In genomic region chr17:63025637-63026036, GRCh38 we compare ENCODE assay signal across 3 cellular contexts. TPM values are rescaled to one million over a fixed set of nuclear protein-coding genes. Genes with fewer than 3 reads are reported as not detected.
DNase-seq lines count a peak whose midpoint lies in the region; ATAC-seq and TF ChIP-seq lines count a peak whose summit lies in the region.
"Not testable (repeated sequence)": the region's sequence is repeated elsewhere in the genome, so short reads cannot be mapped to it uniquely, and the experiment has no call there.

No MANE protein-coding gene starts in this region.

- not testable (repeated sequence) for H3K27ac Mint-ChIP-seq in WTC11
- H3K27ac Mint-ChIP-seq in MCF 10A (ENCODE audit: low read depth, unreplicated experiment) = peak overlapping the region; percentile 14

- ATAC-seq in IMR-90 (ENCODE audit: low read depth); WTC11: not testable (repeated sequence)

- H3K4me2 ChIP-seq in IMR-90 (ENCODE audit: low read depth, low read length) = not testable (repeated sequence)

- not testable (repeated sequence) for DNase-seq in IMR-90; WTC11 (ENCODE audit: low spot score); MCF 10A (ENCODE audit: unreplicated experiment)

- H3K4me3 Mint-ChIP-seq in WTC11; MCF 10A (ENCODE audit: unreplicated experiment): not testable (repeated sequence)

- H3K4me3 ChIP-seq in IMR-90 (ENCODE audit: insufficient read depth, low read depth, low read length) = not testable (repeated sequence)

- H3K27me3 ChIP-seq in IMR-90 (ENCODE audit: control insufficient read depth, insufficient read depth, low read length) = not testable (repeated sequence)

- not testable (repeated sequence) for H3K4ac ChIP-seq in IMR-90 (ENCODE audit: low read depth, low read length)

- not testable (repeated sequence) for TF ChIP-seq RAD21 in IMR-90 (IDR thresholded peaks at IDR 0.05; ENCODE audit: low read length)

- H3K9me1 ChIP-seq in IMR-90 (ENCODE audit: insufficient read depth, low read length) = peaks cover 10% of the 10 kb centered on the region

- not testable (repeated sequence) for H3K18ac ChIP-seq in IMR-90 (ENCODE audit: low read depth, low read length)

- H2BK120ac ChIP-seq in IMR-90 (ENCODE audit: low read depth, low read length) = not testable (repeated sequence)

- peak overlapping the region; percentile 70; the same call in 1 of the 2 replicates for H3K23ac ChIP-seq in IMR-90 (ENCODE audit: low read depth, low read length)

- peaks cover 16% of the 10 kb centered on the region for H3K36me3 Mint-ChIP-seq in WTC11
- not testable (repeated sequence) for H3K36me3 Mint-ChIP-seq in MCF 10A (ENCODE audit: insufficient read depth, unreplicated experiment)

- not testable (repeated sequence) for H2BK20ac ChIP-seq in IMR-90 (ENCODE audit: low read depth, low read length)

- not testable (repeated sequence) for H2AFZ ChIP-seq in IMR-90 (replicated peaks; ENCODE audit: low read length, poor library complexity)

- H3K14ac ChIP-seq in IMR-90 (replicated peaks; ENCODE audit: low read depth, low read length) = not testable (repeated sequence)

- H3K56ac ChIP-seq in IMR-90 (ENCODE audit: extremely low read depth, insufficient read depth, low read length) = not testable (repeated sequence)

- H2AK5ac ChIP-seq in IMR-90 (ENCODE audit: low read depth, low read length) = not testable (repeated sequence)

- not testable (repeated sequence) for H2AK9ac ChIP-seq in IMR-90 (replicated peaks; ENCODE audit: low read depth, low read length, poor library complexity)

- not testable (repeated sequence) for TF ChIP-seq CTCF in IMR-90 (conservative IDR thresholded peaks at IDR 0.05; ENCODE audit: low read depth, low read length); WTC11 (IDR thresholded peaks at IDR 0.05); MCF 10A (IDR thresholded peaks at IDR 0.05; ENCODE audit: unreplicated experiment)

- peaks cover 23% of the 10 kb centered on the region for H3K9me3 Mint-ChIP-seq in WTC11
- H3K9me3 Mint-ChIP-seq in MCF 10A (ENCODE audit: unreplicated experiment) = not testable (repeated sequence)

- H2BK15ac ChIP-seq in IMR-90 (ENCODE audit: low read depth, low read length) = not testable (repeated sequence)

- not testable (repeated sequence) for TF ChIP-seq POLR2A in IMR-90 (IDR thresholded peaks at IDR 0.05; ENCODE audit: low read depth, low read length)

- peaks cover 31 to 59% of the 10 kb centered on the region in 2 experiments for H3K79me1 ChIP-seq in IMR-90 (ENCODE audit: low read depth in 1 of 2, low read length in 2 of 2)

- POLR2A ChIA-PET in IMR-90 (lab: Charles Lee; ENCODE audit: unreplicated experiment); WTC11 (lab: Charles Lee): not testable (repeated sequence)
- POLR2A ChIA-PET in MCF 10A (lab: Yijun Ruan, JAX) = interaction anchor here (0.6 kb wide), 2 partner anchors 140 to 209 kb away, joined by 4 read pairs; no protein-coding TSS in a partner anchor

- not testable (repeated sequence) for H3K9ac ChIP-seq in IMR-90 (ENCODE audit: low read depth, low read length)

- not testable (repeated sequence) for H4K8ac ChIP-seq in IMR-90 (ENCODE audit: low read depth in 2 of 2, low read length in 2 of 2)

- H4K91ac ChIP-seq in IMR-90 (ENCODE audit: insufficient read depth, low read depth, low read length) = not testable (repeated sequence)

- dilution Hi-C loops in IMR-90 (cut with HindIII; ENCODE audit: low sequenced_read_pairs, unreplicated experiment) = not testable (repeated sequence)

- H4K20me1 ChIP-seq in IMR-90 (ENCODE audit: insufficient read depth, low read length) = peaks cover 35% of the 10 kb centered on the region

- not testable (repeated sequence) for H3K4me1 ChIP-seq in IMR-90 (ENCODE audit: control insufficient read depth, insufficient read depth, low read length)

- BruUV-seq in IMR-90 (replicated peaks; lab: Mats Ljungman, UMichigan); MCF 10A (replicated peaks; lab: Mats Ljungman, UMichigan): not testable (repeated sequence)

- 94% methylated on average over 2 of the region's 4 CpGs; no CpG with 5 or more reads in 1 of the 2 experiments for WGBS in IMR-90 (ENCODE audit: extremely low coverage in 2 of 2, insufficient read length in 1 of 2), 2 experiments

- in situ Hi-C loops in IMR-90 (cut with MboI; ENCODE audit: low sequenced_read_pairs) = not testable (repeated sequence)

- CTCF ChIA-PET in IMR-90 (lab: Yijun Ruan, JAX); WTC11 (lab: Charles Lee); MCF 10A (lab: Yijun Ruan, JAX): not testable (repeated sequence)

- not testable (repeated sequence) for H3K36me3 ChIP-seq in IMR-90 (ENCODE audit: control insufficient read depth, insufficient read depth, low read length)

- H4K5ac ChIP-seq in IMR-90 (ENCODE audit: low read depth, low read length) = not testable (repeated sequence)

- not testable (repeated sequence) for H2BK5ac ChIP-seq in IMR-90 (ENCODE audit: low read depth, low read length, poor library complexity, severe bottlenecking)

- H3K27me3 Mint-ChIP-seq in WTC11 (ENCODE audit: low read depth); MCF 10A (ENCODE audit: insufficient read depth, unreplicated experiment): not testable (repeated sequence)

- intact Hi-C loops in IMR-90 (cut with micrococcal nuclease); MCF 10A (cut with micrococcal nuclease): not testable (repeated sequence)

- H3K9me3 ChIP-seq in IMR-90 (ENCODE audit: control insufficient read depth, insufficient read depth, low read length) = not testable (repeated sequence)

- not testable (repeated sequence) for H3K27ac ChIP-seq in IMR-90 (ENCODE audit: insufficient read depth, low read length)

- not testable (repeated sequence) for H3K4me1 Mint-ChIP-seq in WTC11
- peaks cover 33% of the 10 kb centered on the region for H3K4me1 Mint-ChIP-seq in MCF 10A (ENCODE audit: insufficient read depth, unreplicated experiment)

TF ChIP-seq in WTC11, 78 proteins besides CTCF, POLR2A, EP300 and RAD21:
- TF ChIP-seq HMGA2 (CRISPR knock-in tag; IDR thresholded peaks at IDR 0.05) = peak; percentile 94

RNA-seq across cellular contexts. Expression of gene TANC2, which starts 59.6 kb away (rescaled TPM):
- total RNA-seq in IMR-90 (2012; rRNA removed) (40.0 and 41.4 TPM in 2 replicates), WTC11 (2021) (15.6 to 18.6 TPM (median 15.9 TPM) in 3 replicates), MCF 10A (2022) (115 and 141 TPM in 2 replicates)
- polyA plus RNA-seq in IMR-90 (2012; rRNA removed) = 18.5 and 20.6 TPM in 2 replicates
- 3.9 and 6.7 TPM in 2 replicates for polyA plus RNA-seq in IMR-90 (2012; cell fraction: cytosol; rRNA removed)
- polyA plus RNA-seq in IMR-90 (2012; cell fraction: nucleus; rRNA removed; ENCODE audit: low replicate concordance) = 14.4 and 33.2 TPM in 2 replicates
